Comparison of ENCODE assay signal across 13 cellular contexts in the genomic region with DNA sequence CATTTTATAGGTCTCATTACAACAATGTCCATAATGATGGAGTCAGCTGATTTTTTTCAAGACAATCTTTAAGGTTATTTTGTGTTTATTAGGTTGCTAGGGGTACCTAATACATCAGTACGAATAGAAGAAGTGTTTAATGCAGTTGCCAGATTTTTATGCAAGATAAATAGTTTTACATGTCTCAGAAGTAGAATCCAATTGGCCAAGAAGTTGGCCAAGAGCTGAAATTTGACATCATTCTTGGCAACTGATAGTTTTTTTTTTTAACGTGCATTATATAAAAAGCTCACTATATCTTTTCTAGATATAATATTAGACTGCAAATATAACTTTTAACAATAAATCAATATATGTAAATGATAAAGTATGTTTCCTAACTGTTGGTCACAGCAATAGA.
"Had no signal": no experiment of that assay in that cellular context is flagged by ENCODE, and none has a peak within 500 bp of the region (broad histone marks: within the 10 kb centered on the region; RNA-seq: fewer than 3 reads in every experiment).

No MANE protein-coding gene starts in this region.

- H3K4me3 ChIP-seq: cardiac muscle cell, colonic mucosa, tibial artery, uterus had no signal

- H3K27ac ChIP-seq: cardiac muscle cell, colonic mucosa, epithelial cell of prostate, tibial artery, uterus had no signal

- DNase-seq: activated CD4-positive, alpha-beta T cell treated with anti-CD3 and anti-CD28 coated beads for 1 hour; activated CD4-positive, alpha-beta T cell treated with anti-CD3 and anti-CD28 coated beads, Interleukin-2, amount 50 U/mL, for 48 hours; activated naive CD8-positive, alpha-beta T cell treated with anti-CD3 and anti-CD28 coated beads, Interleukin-2, amount 10 ng/mL, durations not matched to agents 7 days and 5 days; effector CD8-positive, alpha-beta T cell; glutamatergic neuron; occipital lobe; uterus had no signal

- H3K36me3 ChIP-seq: cardiac muscle cell, colonic mucosa, tibial artery, uterus had no signal

- H3K9me3 ChIP-seq: colonic mucosa, tibial artery, uterus had no signal

- H3K4me1 ChIP-seq: colonic mucosa, uterus had no signal

- H3K27me3 ChIP-seq: cardiac muscle cell, colonic mucosa, tibial artery, uterus had no signal

- ATAC-seq: natural killer cell treated with Interleukin-12 subunit alpha and Interleukin-12 subunit beta and Interleukin-15 and Interleukin-18, amount 100 ng/mL, for 72 hours; stimulated activated effector memory CD8-positive, alpha-beta T cell treated with anti-CD3 and anti-CD28 coated beads, Interleukin-12 subunit alpha, Interleukin-12 subunit beta, amount 100 ng/mL, for 72 hours had no signal
